1 cellular context compared by ENCODE assay signal in genomic region chr21:43328591-43329360, GRCh38.
TF ChIP-seq lines count a peak whose summit lies in the region.

No MANE protein-coding gene starts in this region.

TF ChIP-seq in A549, 52 proteins besides CTCF, POLR2A, EP300 and RAD21 (continued from another document):
- TF ChIP-seq TFCP2L1 (CRISPR knock-in tag; IDR thresholded peaks at IDR 0.05), result no peak
